2 cellular contexts compared by ENCODE assay signal in genomic region chr4:8171941-8172924, GRCh38.
TF ChIP-seq lines count a peak whose summit lies in the region.

No MANE protein-coding gene starts in this region.

TF ChIP-seq in IMR-90, 13 proteins besides CTCF, POLR2A, EP300 and RAD21 (continued from another document):
- TF ChIP-seq ELK1 (IDR thresholded peaks at IDR 0.05; ENCODE audit: borderline replicate concordance, low read depth, low read length) = no peak
- TF ChIP-seq MAZ (IDR thresholded peaks at IDR 0.05; ENCODE audit: borderline replicate concordance, low read depth, low read length) = no peak
- no peak for TF ChIP-seq CHD1 (IDR thresholded peaks at IDR 0.05; ENCODE audit: low read depth, low read length)
TF ChIP-seq in IMR-90: peak in this region for 0.

TF ChIP-seq in SK-N-SH, 30 proteins besides CTCF, POLR2A, EP300 and RAD21 (continued from another document):
- TF ChIP-seq USF2 (IDR thresholded peaks at IDR 0.05; ENCODE audit: borderline replicate concordance, low read depth, low read length) (no peak), JUND (IDR thresholded peaks at IDR 0.05) (no peak), SIN3A (IDR thresholded peaks at IDR 0.05; ENCODE audit: borderline replicate concordance, low read depth, low read length) (no peak), RCOR1 (IDR thresholded peaks at IDR 0.05; ENCODE audit: low read length) (no peak), FOXJ3 (CRISPR knock-in tag; IDR thresholded peaks at IDR 0.05) (no peak), NRF1 (IDR thresholded peaks at IDR 0.05; ENCODE audit: low read depth, low read length) (no peak), YY1 (IDR thresholded peaks at IDR 0.05; ENCODE audit: low read depth) (no peak), POLR2AphosphoS5 (IDR thresholded peaks at IDR 0.05; ENCODE audit: low read depth, low read length) (no peak)
